Comparison of ENCODE assay signal across 2 cellular contexts in the genomic region with DNA sequence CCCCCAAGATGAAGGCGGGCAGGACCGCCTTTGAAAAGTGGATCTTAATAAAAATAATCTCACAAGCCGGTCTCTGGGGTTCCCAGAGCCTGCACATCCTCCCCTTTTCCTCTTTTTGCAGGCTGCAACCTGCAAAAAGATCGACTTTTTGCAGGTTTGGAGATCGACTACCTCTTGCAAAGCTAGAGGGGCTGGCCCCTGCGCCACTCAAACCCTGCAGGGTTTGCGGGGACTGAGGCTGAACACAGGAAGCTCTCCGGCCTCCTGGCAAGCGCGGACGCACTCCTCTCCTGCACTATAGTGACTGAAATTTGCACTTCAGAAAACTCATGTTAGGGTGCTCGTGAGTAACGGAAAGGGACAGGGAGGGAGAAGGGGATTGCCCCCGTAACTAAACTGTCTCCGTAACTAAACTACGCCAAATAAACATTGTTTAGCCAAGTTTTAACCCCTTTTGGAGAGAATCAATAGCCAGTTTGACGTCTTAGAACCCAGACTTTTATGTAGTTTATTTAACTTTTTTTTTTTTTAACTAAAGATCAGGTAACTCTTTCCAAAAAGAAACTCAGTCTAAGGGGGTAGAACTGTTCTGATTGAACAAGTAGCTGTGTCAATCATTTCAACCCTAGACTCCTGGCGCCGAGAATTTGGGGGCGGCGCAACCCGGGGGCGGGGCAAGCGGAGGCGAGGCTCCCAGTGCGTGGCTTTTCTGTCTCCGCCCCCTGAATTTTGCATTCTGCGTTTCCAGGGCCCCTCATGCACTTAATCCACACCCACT.
A peak's percentile ranks its signal among the peaks of the same experiment; 100 is the strongest.
TF ChIP-seq lines count a peak whose summit lies in the region.

No MANE protein-coding gene starts in this region.

TF ChIP-seq in HEK293T, 16 proteins besides CTCF, POLR2A, EP300 and RAD21:
- TF ChIP-seq NFRKB (IDR thresholded peaks at IDR 0.05): no peak
- TF ChIP-seq, protein P1, sequence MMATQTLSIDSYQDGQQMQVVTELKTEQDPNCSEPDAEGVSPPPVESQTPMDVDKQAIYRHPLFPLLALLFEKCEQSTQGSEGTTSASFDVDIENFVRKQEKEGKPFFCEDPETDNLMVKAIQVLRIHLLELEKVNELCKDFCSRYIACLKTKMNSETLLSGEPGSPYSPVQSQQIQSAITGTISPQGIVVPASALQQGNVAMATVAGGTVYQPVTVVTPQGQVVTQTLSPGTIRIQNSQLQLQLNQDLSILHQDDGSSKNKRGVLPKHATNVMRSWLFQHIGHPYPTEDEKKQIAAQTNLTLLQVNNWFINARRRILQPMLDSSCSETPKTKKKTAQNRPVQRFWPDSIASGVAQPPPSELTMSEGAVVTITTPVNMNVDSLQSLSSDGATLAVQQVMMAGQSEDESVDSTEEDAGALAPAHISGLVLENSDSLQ (IDR thresholded peaks at IDR 0.05): peak; percentile 98
- no peak for TF ChIP-seq HDGF (IDR thresholded peaks at IDR 0.05; ENCODE audit: borderline replicate concordance)
- TF ChIP-seq LEF1 (IDR thresholded peaks at IDR 0.05; ENCODE audit: borderline replicate concordance): no peak
- no peak for TF ChIP-seq FOXM1 (IDR thresholded peaks at IDR 0.05; ENCODE audit: borderline replicate concordance)
- no peak for TF ChIP-seq SUZ12 (IDR thresholded peaks at IDR 0.05)
- TF ChIP-seq FOXA1 (IDR thresholded peaks at IDR 0.05): no peak
- no peak for TF ChIP-seq FOXK2 (IDR thresholded peaks at IDR 0.05)

TF ChIP-seq in H1, 55 proteins besides CTCF, POLR2A, EP300 and RAD21:
- no peak for TF ChIP-seq POU5F1 (IDR thresholded peaks at IDR 0.05; ENCODE audit: low read depth, low read length)
- no peak for TF ChIP-seq KDM5A (IDR thresholded peaks at IDR 0.05; ENCODE audit: low read length)
- TF ChIP-seq SP4 (IDR thresholded peaks at IDR 0.05; ENCODE audit: low read length): peak; percentile 42; the same call in 1 of the 2 replicates
- peak; percentile 7 for TF ChIP-seq KDM4A (IDR thresholded peaks at IDR 0.05; ENCODE audit: low read depth, low read length, severe bottlenecking)
- no peak for TF ChIP-seq KDM1A (IDR thresholded peaks at IDR 0.05; ENCODE audit: borderline replicate concordance, low read length)
- TF ChIP-seq SIN3A (conservative IDR thresholded peaks at IDR 0.05 in 1 of 2, IDR thresholded peaks at IDR 0.05 in 1 of 2; ENCODE audit: low read depth in 1 of 2, low read length in 2 of 2): peak in 1 of 2 experiments; percentile 22; a peak in 1 of 4 replicates
- TF ChIP-seq, protein P2, sequence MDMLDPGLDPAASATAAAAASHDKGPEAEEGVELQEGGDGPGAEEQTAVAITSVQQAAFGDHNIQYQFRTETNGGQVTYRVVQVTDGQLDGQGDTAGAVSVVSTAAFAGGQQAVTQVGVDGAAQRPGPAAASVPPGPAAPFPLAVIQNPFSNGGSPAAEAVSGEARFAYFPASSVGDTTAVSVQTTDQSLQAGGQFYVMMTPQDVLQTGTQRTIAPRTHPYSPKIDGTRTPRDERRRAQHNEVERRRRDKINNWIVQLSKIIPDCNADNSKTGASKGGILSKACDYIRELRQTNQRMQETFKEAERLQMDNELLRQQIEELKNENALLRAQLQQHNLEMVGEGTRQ (IDR thresholded peaks at IDR 0.05; ENCODE audit: low read length): no peak
- no peak for TF ChIP-seq MAFK (IDR thresholded peaks at IDR 0.05; ENCODE audit: low read depth, low read length)
- TF ChIP-seq SAP30 (IDR thresholded peaks at IDR 0.05; ENCODE audit: insufficient read depth, insufficient replicate concordance, low read length): peak; percentile 35
